ENCODE assay signal across 1 cellular context in genomic region chr14:21525995-21526671, GRCh38.
TF ChIP-seq lines count a peak whose summit lies in the region.

Gene SALL2, minus strand, starts transcription at chr14:21526346. Its CDS starts 219 bp downstream, at chr14:21526127.

TF ChIP-seq in H1, 55 proteins besides CTCF, POLR2A, EP300 and RAD21 (continued from another document):
- TF ChIP-seq POLR2AphosphoS5 (IDR thresholded peaks at IDR 0.05; ENCODE audit: low read depth, low read length) (peak; percentile 70), NANOG (IDR thresholded peaks at IDR 0.05; ENCODE audit: insufficient read depth, low read depth, low read length, poor library complexity, severe bottlenecking) (no peak), CHD2 (IDR thresholded peaks at IDR 0.05; ENCODE audit: low read length) (peak; percentile 67), TBP (IDR thresholded peaks at IDR 0.05; ENCODE audit: low read depth, low read length) (0 out of 2 replicates have a peak, but pooled peaks have one; percentile 47), SP1 (IDR thresholded peaks at IDR 0.05; ENCODE audit: low read depth, low read length) (peak; percentile 91), EGR1 (IDR thresholded peaks at IDR 0.05; ENCODE audit: borderline replicate concordance, low read depth, low read length) (peak; percentile 100), BACH1 (IDR thresholded peaks at IDR 0.05; ENCODE audit: low read length) (no peak), KDM1A (IDR thresholded peaks at IDR 0.05; ENCODE audit: borderline replicate concordance, low read length) (peak; percentile 39; the same call in 1 of the 2 replicates), ASH2L (IDR thresholded peaks at IDR 0.05; ENCODE audit: low read length) (peak; percentile 71), KDM4A (IDR thresholded peaks at IDR 0.05; ENCODE audit: low read depth, low read length, severe bottlenecking) (no peak), MAX (IDR thresholded peaks at IDR 0.05) (peak; percentile 57), GTF2F1 (IDR thresholded peaks at IDR 0.05; ENCODE audit: borderline replicate concordance, low read depth, low read length) (no peak), GABPA (IDR thresholded peaks at IDR 0.05; ENCODE audit: borderline replicate concordance, insufficient read depth, low read length) (no peak), YY1 (IDR thresholded peaks at IDR 0.05; ENCODE audit: low read depth, low read length) (no peak), TCF12 (IDR thresholded peaks at IDR 0.05; ENCODE audit: low read depth, low read length) (peak; percentile 93), CEBPB (IDR thresholded peaks at IDR 0.05; ENCODE audit: low read depth, low read length) (no peak), CBX8 (IDR thresholded peaks at IDR 0.05; ENCODE audit: borderline replicate concordance, low read depth, low read length) (no peak), USF2 (IDR thresholded peaks at IDR 0.05; ENCODE audit: low read length) (no peak), ZNF274 (IDR thresholded peaks at IDR 0.05; ENCODE audit: borderline replicate concordance, extremely low read depth, low read length) (no peak), RFX5 (IDR thresholded peaks at IDR 0.05; ENCODE audit: borderline replicate concordance, low read depth, low read length) (no peak), SRF (IDR thresholded peaks at IDR 0.05; ENCODE audit: low read depth, low read length) (no peak), JUN (IDR thresholded peaks at IDR 0.05; ENCODE audit: low read depth, low read length) (no peak), RBBP5 (IDR thresholded peaks at IDR 0.05; ENCODE audit: borderline replicate concordance, low read depth, low read length) (peak; percentile 51; the same call in 1 of the 2 replicates), TAF1 (IDR thresholded peaks at IDR 0.05; ENCODE audit: low read depth, low read length) (peak; percentile 29; the same call in 1 of the 2 replicates), SIRT6 (IDR thresholded peaks at IDR 0.05; ENCODE audit: low read length) (no peak), HDAC6 (IDR thresholded peaks at IDR 0.05; ENCODE audit: low read depth, low read length) (no peak), HDAC2 (IDR thresholded peaks at IDR 0.05; ENCODE audit: borderline replicate concordance in 1 of 2, low read depth in 2 of 2, low read length in 2 of 2) (no peak), CHD1 (IDR thresholded peaks at IDR 0.05; ENCODE audit: low read depth, low read length) (no peak), JUND (IDR thresholded peaks at IDR 0.05; ENCODE audit: low read length) (no peak), E2F6 (IDR thresholded peaks at IDR 0.05) (no peak), SIX5 (IDR thresholded peaks at IDR 0.05; ENCODE audit: low read depth, low read length) (no peak), SIN3A (conservative IDR thresholded peaks at IDR 0.05 in 1 of 2, IDR thresholded peaks at IDR 0.05 in 1 of 2; ENCODE audit: low read depth in 1 of 2, low read length in 2 of 2) (peak; percentile 86 to 87; a peak in 2 of 4 replicates), KDM5A (IDR thresholded peaks at IDR 0.05; ENCODE audit: low read length) (no peak), EZH2 (IDR thresholded peaks at IDR 0.05; ENCODE audit: low read depth, low read length, severe bottlenecking) (no peak), POU5F1 (IDR thresholded peaks at IDR 0.05; ENCODE audit: low read depth, low read length) (no peak), PHF8 (conservative IDR thresholded peaks at IDR 0.05; ENCODE audit: low read depth, low read length) (peak; percentile 54; the same call in 1 of the 2 replicates), ATF2 (IDR thresholded peaks at IDR 0.05; ENCODE audit: low read length) (no peak), CTBP2 (IDR thresholded peaks at IDR 0.05; ENCODE audit: borderline replicate concordance, insufficient read depth, insufficient read length, low read length) (peak; percentile 95), CREB1 (IDR thresholded peaks at IDR 0.05) (0 out of 2 replicates have a peak, but pooled peaks have one; percentile 41), SAP30 (IDR thresholded peaks at IDR 0.05; ENCODE audit: insufficient read depth, insufficient replicate concordance, low read length) (no peak), BCL11A (IDR thresholded peaks at IDR 0.05; ENCODE audit: low read depth in 2 of 2, low read length in 2 of 2) (no peak), ATF3 (IDR thresholded peaks at IDR 0.05; ENCODE audit: insufficient read depth, low read depth, low read length) (no peak), CBX5 (IDR thresholded peaks at IDR 0.05; ENCODE audit: low read depth, low read length) (no peak), RXRA (IDR thresholded peaks at IDR 0.05; ENCODE audit: insufficient read depth, low read depth, low read length) (no peak), TAF7 (optimal IDR thresholded peaks at IDR 0.05; ENCODE audit: borderline replicate concordance, low read depth, low read length) (peak; percentile 37), SP2 (IDR thresholded peaks at IDR 0.05; ENCODE audit: low read length) (no peak), MAFK (IDR thresholded peaks at IDR 0.05; ENCODE audit: low read depth, low read length) (no peak), CHD7 (IDR thresholded peaks at IDR 0.05; ENCODE audit: insufficient replicate concordance, low read length) (no peak), RNF2 (IDR thresholded peaks at IDR 0.05; ENCODE audit: borderline replicate concordance, low read depth, low read length, missing control alignments, poor library complexity, severe bottlenecking) (no peak), NRF1 (IDR thresholded peaks at IDR 0.05; ENCODE audit: low read depth, low read length) (no peak), SUZ12 (IDR thresholded peaks at IDR 0.05; ENCODE audit: low read length) (no peak)
